21 cellular contexts compared by ENCODE assay signal in the genomic region with DNA sequence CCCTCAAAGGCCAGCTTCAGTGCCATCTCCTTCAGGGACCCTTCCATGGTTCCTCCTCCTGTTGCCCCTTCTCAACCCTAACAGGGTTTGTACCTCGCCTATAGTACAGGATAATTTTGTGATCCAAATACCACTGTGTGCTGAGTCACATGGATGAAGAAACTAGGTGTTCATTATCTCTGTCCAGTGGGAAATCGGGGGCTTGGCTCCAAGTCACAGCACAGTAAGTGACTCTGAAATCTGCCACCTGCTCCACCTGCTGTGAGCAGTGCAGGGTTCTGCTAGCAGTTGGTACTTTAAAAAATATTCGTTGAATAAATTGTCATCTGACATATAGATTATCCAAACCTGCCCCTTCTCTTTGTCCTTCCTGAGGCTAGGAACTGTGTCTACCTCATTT.
DNase-seq lines count a peak whose midpoint lies in the region; ATAC-seq and TF ChIP-seq lines count a peak whose summit lies in the region.
"Had no signal": no experiment of that assay in that cellular context is flagged by ENCODE, and none has a peak within 500 bp of the region (broad histone marks: within the 10 kb centered on the region; RNA-seq: fewer than 3 reads in every experiment).

No MANE protein-coding gene starts in this region.

- H3K9me3 Mint-ChIP-seq in HFFc6: peaks cover 13% of the 10 kb centered on the region
- peaks cover 4% of the 10 kb centered on the region for H3K9me3 Mint-ChIP-seq in neural progenitor cell
- peaks cover 0 to 5% (median 0%) of the 10 kb centered on the region in 9 donors for H3K9me3 Mint-ChIP-seq in naive thymus-derived CD8-positive, alpha-beta T cell

- H3K4me1 Mint-ChIP-seq in HFFc6 (ENCODE audit: low read depth): peaks cover 54% of the 10 kb centered on the region
- H3K4me1 Mint-ChIP-seq in neural progenitor cell: peaks cover 29% of the 10 kb centered on the region
- no peaks in the 10 kb centered on the region for H3K4me1 Mint-ChIP-seq in naive thymus-derived CD8-positive, alpha-beta T cell

- H3K36me3 Mint-ChIP-seq in HFFc6 (ENCODE audit: low read depth): peaks cover 64% of the 10 kb centered on the region
- H3K36me3 Mint-ChIP-seq in neural progenitor cell: peaks cover 34% of the 10 kb centered on the region
- H3K36me3 Mint-ChIP-seq in naive thymus-derived CD8-positive, alpha-beta T cell: no peaks in the 10 kb centered on the region

- H3F3A ChIP-seq in neural progenitor cell (ENCODE audit: low read depth): no peaks in the 10 kb centered on the region

- POLR2A ChIA-PET in naive thymus-derived CD8-positive, alpha-beta T cell (lab: Charles Lee): no interaction called here

- no peak overlapping the region for H3K9ac ChIP-seq in neural progenitor cell

- DNase-seq in COLO668 (lab: John Stamatoyannopoulos, UW; ENCODE audit: unreplicated experiment): peak; percentile 40
- no peak for DNase-seq in HFFc6
- DNase-seq in RWPE2 (ENCODE audit: low spot score): no peak
- DNase-seq in neural progenitor cell (ENCODE audit: low spot score): no peak
- DNase-seq in EL: no peak
- DNase-seq in naive thymus-derived CD8-positive, alpha-beta T cell: no peak
- DNase-seq in MG63: no peak
- DNase-seq: activated CD4-positive, alpha-beta T cell treated with anti-CD3 and anti-CD28 coated beads, Interleukin-2, amount 50 U/mL, for 4 hours; activated naive CD4-positive, alpha-beta T cell treated with anti-CD3 and anti-CD28 coated beads, Interleukin-2, amount 50 U/mL, for 16 hours; activated T-cell treated with anti-CD3 and anti-CD28 coated beads, Interleukin-2, amount 50 U/mL, for 1 hour; BE2C; cortex of kidney; foreskin melanocyte; GDM1; ovary; SHP77 treated with DMSO at 0.1 percent for 48 hours; stimulated activated CD4-positive, alpha-beta T cell treated with anti-CD3 and anti-CD28 coated beads, Interleukin-4, amount 100 ng/mL, for 1 hour; WERI-Rb-1 had no signal

- H2AFZ ChIP-seq in neural progenitor cell (replicated peaks): no peak overlapping the region

- H3K4me2 ChIP-seq in neural progenitor cell: no peak overlapping the region

- TF ChIP-seq CTCF in HFFc6 (IDR thresholded peaks at IDR 0.05): no peak
- TF ChIP-seq CTCF in RWPE2 (IDR thresholded peaks at IDR 0.05; ENCODE audit: poor library complexity, severe bottlenecking): no peak
- TF ChIP-seq CTCF in neural progenitor cell (IDR thresholded peaks at IDR 0.05): no peak

- ATAC-seq in RWPE2 (ENCODE audit: low read depth): 0 out of 3 replicates have a peak, but pooled peaks have one; percentile 7
- no peak for ATAC-seq in naive thymus-derived CD8-positive, alpha-beta T cell

- no peaks in the 10 kb centered on the region for H3K79me2 ChIP-seq in neural progenitor cell (ENCODE audit: low read depth)

- 0 out of 2 replicates have a peak overlapping the region, but pooled peaks have one; percentile 10 for H3K4me3 Mint-ChIP-seq in HFFc6
- H3K4me3 Mint-ChIP-seq in neural progenitor cell: no peak overlapping the region
- H3K4me3 Mint-ChIP-seq in naive thymus-derived CD8-positive, alpha-beta T cell: no peak overlapping the region

- no peaks in the 10 kb centered on the region for H3K27me3 ChIP-seq in RWPE2 (ENCODE audit: insufficient read depth, poor library complexity, severe bottlenecking)
- H3K27me3 ChIP-seq in neural progenitor cell: no peaks in the 10 kb centered on the region
- no peaks in the 10 kb centered on the region for H3K27me3 ChIP-seq in MG63
- H3K27me3 ChIP-seq: BE2C, ovary, vagina had no signal

- no peak overlapping the region for H3K4me3 ChIP-seq in RWPE2 (ENCODE audit: severe bottlenecking)
- no peak overlapping the region for H3K4me3 ChIP-seq in neural progenitor cell
- H3K4me3 ChIP-seq in MG63: no peak overlapping the region
- H3K4me3 ChIP-seq: HAP-1, ovary, skin epidermis, vagina had no signal

- no peak overlapping the region for H3K27ac ChIP-seq in RWPE2 (ENCODE audit: poor library complexity, severe bottlenecking)
- H3K27ac ChIP-seq in neural progenitor cell: no peak overlapping the region
- H3K27ac ChIP-seq: ovary, skin epidermis, vagina, WERI-Rb-1 had no signal

- H3K27me3 Mint-ChIP-seq in HFFc6 (ENCODE audit: insufficient read depth) (peaks cover 25% of the 10 kb centered on the region), neural progenitor cell (ENCODE audit: insufficient read depth, low read depth) (peaks cover 9% of the 10 kb centered on the region)
- no peaks in the 10 kb centered on the region for H3K27me3 Mint-ChIP-seq in naive thymus-derived CD8-positive, alpha-beta T cell

- H3K4me1 ChIP-seq in RWPE2 (ENCODE audit: insufficient read depth, poor library complexity, severe bottlenecking) (peaks cover 2% of the 10 kb centered on the region), neural progenitor cell (no peaks in the 10 kb centered on the region)

- H3K36me3 ChIP-seq in RWPE2 (ENCODE audit: low read depth): peaks cover 60% of the 10 kb centered on the region
- no peaks in the 10 kb centered on the region for H3K36me3 ChIP-seq in neural progenitor cell
- peaks cover 96% of the 10 kb centered on the region for H3K36me3 ChIP-seq in MG63
- H3K36me3 ChIP-seq: HAP-1, ovary had no signal

- peak overlapping the region; percentile 71 for H3K27ac Mint-ChIP-seq in HFFc6
- peak overlapping the region; percentile 14 for H3K27ac Mint-ChIP-seq in neural progenitor cell
- peak overlapping the region in 1 of 10 donors; percentile 13 for H3K27ac Mint-ChIP-seq in naive thymus-derived CD8-positive, alpha-beta T cell

- H4K20me1 ChIP-seq in neural progenitor cell (ENCODE audit: low read depth): no peaks in the 10 kb centered on the region

- H3K9me3 ChIP-seq in RWPE2 (ENCODE audit: severe bottlenecking) (no peaks in the 10 kb centered on the region), neural progenitor cell (ENCODE audit: low read depth) (no peaks in the 10 kb centered on the region), MG63 (no peaks in the 10 kb centered on the region; the same call in none of the 2 replicates)
- H3K9me3 ChIP-seq: BE2C, HAP-1, ovary, vagina had no signal
